In the genomic region with DNA sequence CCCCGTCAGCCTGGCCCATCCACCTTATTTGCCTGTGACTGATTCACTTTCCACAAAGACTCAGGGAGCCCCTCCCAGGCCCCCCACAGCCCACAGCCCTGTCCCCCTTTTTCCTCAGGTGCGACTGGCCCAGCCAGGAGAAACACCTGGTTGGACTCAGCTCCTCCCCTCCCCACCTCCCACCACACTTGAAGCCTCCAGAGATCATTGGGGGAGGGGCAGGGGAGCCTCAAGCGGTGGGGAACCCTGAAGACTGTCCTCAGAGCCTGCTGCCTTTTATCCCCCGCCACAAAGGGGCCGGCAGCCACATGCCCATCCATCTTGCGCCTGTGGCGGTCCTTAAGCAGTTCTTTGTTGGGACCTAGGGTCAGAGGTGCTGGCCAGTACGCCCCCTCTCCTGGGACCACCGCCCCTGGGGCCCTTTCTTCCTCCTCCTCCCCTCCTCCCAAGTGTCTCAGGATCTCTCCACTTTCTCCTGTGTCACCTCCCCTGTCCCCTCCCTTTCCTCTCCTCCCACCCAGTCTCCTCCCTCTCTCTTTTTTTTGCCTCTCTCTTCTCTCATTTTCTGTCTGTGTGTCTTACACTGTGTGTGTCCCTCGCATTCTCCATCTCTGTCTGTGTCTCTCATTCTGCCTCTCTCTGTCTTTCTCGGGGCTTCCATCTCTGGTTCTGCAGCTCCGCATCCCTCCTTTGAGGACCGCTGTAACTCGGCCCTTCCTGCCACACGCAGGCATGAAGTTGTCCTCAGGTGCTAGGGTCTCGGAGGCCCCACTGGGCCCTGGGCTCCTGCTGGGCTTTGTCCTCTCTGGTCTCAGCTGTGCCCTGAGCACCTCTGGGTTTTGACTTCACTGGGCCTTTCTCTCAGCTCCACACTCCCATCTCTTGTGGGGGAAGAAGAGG, we compare ENCODE assay signal across 8 cellular contexts.
DNase-seq lines count a peak whose midpoint lies in the region; ATAC-seq and TF ChIP-seq lines count a peak whose summit lies in the region.
"Had no signal": no experiment of that assay in that cellular context is flagged by ENCODE, and none has a peak within 500 bp of the region (broad histone marks: within the 10 kb centered on the region; RNA-seq: fewer than 3 reads in every experiment).

No MANE protein-coding gene starts in this region.

- no peak overlapping the region for H3K9ac ChIP-seq in parathyroid adenoma

- no peak overlapping the region for H3K4me3 Mint-ChIP-seq in effector memory CD8-positive, alpha-beta T cell

- H3K27ac Mint-ChIP-seq in effector memory CD8-positive, alpha-beta T cell = no peak overlapping the region

- no peaks in the 10 kb centered on the region for H3K36me3 Mint-ChIP-seq in effector memory CD8-positive, alpha-beta T cell (ENCODE audit: insufficient read depth)

- CTCF ChIA-PET in HEK293 (lab: Yijun Ruan, JAX) = interaction anchor here (0.7 to 20.7 kb wide), 7 partner anchors 14 to 196 kb away, joined by 4 to 579 read pairs (median 162); a partner anchor contains a TSS

- H3K27me3 ChIP-seq in parathyroid adenoma (ENCODE audit: control insufficient read depth, insufficient read depth, low read length) = no peaks in the 10 kb centered on the region

- H3K9me3 ChIP-seq in HEK293 (ENCODE audit: control insufficient read depth, insufficient read depth, low read depth, low read length) (no peaks in the 10 kb centered on the region), parathyroid adenoma (ENCODE audit: control insufficient read depth, low read length) (no peaks in the 10 kb centered on the region)
- H3K9me3 ChIP-seq: heart right ventricle had no signal

- POLR2A ChIA-PET in HEK293 (lab: Yijun Ruan, JAX) = interaction anchor here (0.6 to 1.6 kb wide), 4 partner anchors 10 to 35 kb away, joined by 3 to 7 read pairs (median 6); a partner anchor contains a TSS

- H3K4me1 ChIP-seq in HEK293 (ENCODE audit: control insufficient read depth, insufficient read depth, low read length) = peaks cover 16% of the 10 kb centered on the region
- H3K4me1 ChIP-seq in parathyroid adenoma = peaks cover 22% of the 10 kb centered on the region

- peak; percentile 9 for ATAC-seq in effector memory CD8-positive, alpha-beta T cell (replicated peaks)
- no peak for ATAC-seq in GM19324 (IDR thresholded peaks at IDR 0.05; ENCODE audit: low FRiP score, unreplicated experiment)

- H3K4me1 Mint-ChIP-seq in effector memory CD8-positive, alpha-beta T cell (ENCODE audit: low read depth in 2 of 2) = peaks cover 19 to 20% of the 10 kb centered on the region in 2 donors

- H3K4me3 ChIP-seq in HEK293 (ENCODE audit: low read depth, low read length) (no peak overlapping the region), parathyroid adenoma (ENCODE audit: low read depth, low read length) (peak overlapping the region; percentile 17)
- H3K4me3 ChIP-seq: heart right ventricle had no signal

- no peaks in the 10 kb centered on the region for H3K79me2 ChIP-seq in parathyroid adenoma

- DNase-seq in NCI-H345 treated with DMSO at 0.1 percent for 48 hours (lab: John Stamatoyannopoulos, UW; ENCODE audit: unreplicated experiment) = peak; percentile 77
- peak in 1 of 3 experiments; percentile 21 for DNase-seq in effector memory CD8-positive, alpha-beta T cell
- no peak for DNase-seq in central memory CD4-positive, alpha-beta T cell
- DNase-seq in NCI-H1694 treated with DMSO at 0.1 percent for 48 hours (lab: John Stamatoyannopoulos, UW) = no peak
- DNase-seq: heart right ventricle had no signal

- peaks cover 0 to 3% of the 10 kb centered on the region in 2 experiments; a peak in 1 of 3 replicates for H3K36me3 ChIP-seq in HEK293 (ENCODE audit: control insufficient read depth in 2 of 2, insufficient read depth in 1 of 2, low read length in 2 of 2)
- no peaks in the 10 kb centered on the region for H3K36me3 ChIP-seq in parathyroid adenoma (ENCODE audit: control insufficient read depth, insufficient read depth, low read length)
- H3K36me3 ChIP-seq: heart right ventricle had no signal

- H3K27me3 Mint-ChIP-seq in effector memory CD8-positive, alpha-beta T cell = peaks cover 75 to 91% of the 10 kb centered on the region in 2 donors

- peak overlapping the region; percentile 50 for H3K4me2 ChIP-seq in parathyroid adenoma (ENCODE audit: low read length)

- no peaks in the 10 kb centered on the region for H3K9me3 Mint-ChIP-seq in effector memory CD8-positive, alpha-beta T cell

- no peak overlapping the region for H3K27ac ChIP-seq in HEK293 (ENCODE audit: extremely low read depth, low read depth, low read length)
- peak overlapping the region; percentile 85 for H3K27ac ChIP-seq in parathyroid adenoma
- H3K27ac ChIP-seq: heart right ventricle had no signal

- H2AFZ ChIP-seq in parathyroid adenoma = peak overlapping the region; percentile 61

- TF ChIP-seq CTCF in HEK293 (tag by site-specific recombination; IDR thresholded peaks at IDR 0.05) (no peak), parathyroid adenoma (IDR thresholded peaks at IDR 0.05) (no peak)

TF ChIP-seq in HEK293, 187 proteins besides CTCF, POLR2A, EP300 and RAD21 (continues in another document):
- TF ChIP-seq ZNF610 (tag by site-specific recombination; IDR thresholded peaks at IDR 0.05; ENCODE audit: borderline replicate concordance) = no peak
- TF ChIP-seq GFI1B (tag by site-specific recombination; IDR thresholded peaks at IDR 0.05) = no peak
- no peak for TF ChIP-seq ZNF664 (tag by site-specific recombination; IDR thresholded peaks at IDR 0.05)
- no peak for TF ChIP-seq ZNF707 (tag by site-specific recombination; IDR thresholded peaks at IDR 0.05)
- no peak for TF ChIP-seq ZNF670 (tag by site-specific recombination; IDR thresholded peaks at IDR 0.05; ENCODE audit: low read depth)
- TF ChIP-seq ZNF501 (tag by site-specific recombination; IDR thresholded peaks at IDR 0.05) = no peak
- TF ChIP-seq BCL11A (tag by site-specific recombination; IDR thresholded peaks at IDR 0.05; ENCODE audit: low read depth) = no peak
- TF ChIP-seq YY1 (tag by site-specific recombination; IDR thresholded peaks at IDR 0.05) = no peak
- no peak for TF ChIP-seq ZNF239 (tag by site-specific recombination; IDR thresholded peaks at IDR 0.05)
- no peak for TF ChIP-seq SALL2 (tag by site-specific recombination; IDR thresholded peaks at IDR 0.05; ENCODE audit: borderline replicate concordance)
- no peak for TF ChIP-seq SETDB1 (IDR thresholded peaks at IDR 0.05; ENCODE audit: insufficient read length, low read length)
- TF ChIP-seq ZBTB20 (tag by site-specific recombination; IDR thresholded peaks at IDR 0.05) = no peak
- TF ChIP-seq, protein P1, sequence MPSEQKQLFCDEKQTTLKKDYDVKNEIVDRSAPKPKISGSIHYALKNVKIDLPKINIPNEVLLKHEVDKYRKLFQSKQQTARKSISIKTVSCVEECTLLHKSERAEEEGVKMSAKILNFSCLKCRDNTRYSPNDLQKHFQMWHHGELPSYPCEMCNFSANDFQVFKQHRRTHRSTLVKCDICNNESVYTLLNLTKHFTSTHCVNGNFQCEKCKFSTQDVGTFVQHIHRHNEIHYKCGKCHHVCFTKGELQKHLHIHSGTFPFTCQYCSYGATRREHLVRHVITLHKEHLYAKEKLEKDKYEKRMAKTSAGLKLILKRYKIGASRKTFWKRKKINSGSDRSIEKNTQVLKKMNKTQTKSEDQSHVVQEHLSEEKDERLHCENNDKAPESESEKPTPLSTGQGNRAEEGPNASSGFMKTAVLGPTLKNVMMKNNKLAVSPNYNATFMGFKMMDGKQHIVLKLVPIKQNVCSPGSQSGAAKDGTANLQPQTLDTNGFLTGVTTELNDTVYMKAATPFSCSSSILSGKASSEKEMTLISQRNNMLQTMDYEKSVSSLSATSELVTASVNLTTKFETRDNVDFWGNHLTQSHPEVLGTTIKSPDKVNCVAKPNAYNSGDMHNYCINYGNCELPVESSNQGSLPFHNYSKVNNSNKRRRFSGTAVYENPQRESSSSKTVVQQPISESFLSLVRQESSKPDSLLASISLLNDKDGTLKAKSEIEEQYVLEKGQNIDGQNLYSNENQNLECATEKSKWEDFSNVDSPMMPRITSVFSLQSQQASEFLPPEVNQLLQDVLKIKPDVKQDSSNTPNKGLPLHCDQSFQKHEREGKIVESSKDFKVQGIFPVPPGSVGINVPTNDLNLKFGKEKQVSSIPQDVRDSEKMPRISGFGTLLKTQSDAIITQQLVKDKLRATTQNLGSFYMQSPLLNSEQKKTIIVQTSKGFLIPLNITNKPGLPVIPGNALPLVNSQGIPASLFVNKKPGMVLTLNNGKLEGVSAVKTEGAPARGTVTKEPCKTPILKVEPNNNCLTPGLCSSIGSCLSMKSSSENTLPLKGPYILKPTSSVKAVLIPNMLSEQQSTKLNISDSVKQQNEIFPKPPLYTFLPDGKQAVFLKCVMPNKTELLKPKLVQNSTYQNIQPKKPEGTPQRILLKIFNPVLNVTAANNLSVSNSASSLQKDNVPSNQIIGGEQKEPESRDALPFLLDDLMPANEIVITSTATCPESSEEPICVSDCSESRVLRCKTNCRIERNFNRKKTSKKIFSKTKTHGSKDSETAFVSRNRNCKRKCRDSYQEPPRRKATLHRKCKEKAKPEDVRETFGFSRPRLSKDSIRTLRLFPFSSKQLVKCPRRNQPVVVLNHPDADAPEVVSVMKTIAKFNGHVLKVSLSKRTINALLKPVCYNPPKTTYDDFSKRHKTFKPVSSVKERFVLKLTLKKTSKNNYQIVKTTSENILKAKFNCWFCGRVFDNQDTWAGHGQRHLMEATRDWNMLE (tag by site-specific recombination; conservative IDR thresholded peaks at IDR 0.05; ENCODE audit: low read depth) = no peak
- TF ChIP-seq ZNF777 (tag by site-specific recombination; IDR thresholded peaks at IDR 0.05; ENCODE audit: borderline replicate concordance) = no peak
- TF ChIP-seq YY2 (tag by site-specific recombination; IDR thresholded peaks at IDR 0.05) = no peak
- TF ChIP-seq ZNF558 (tag by site-specific recombination; IDR thresholded peaks at IDR 0.05) = no peak
- 0 out of 2 replicates have a peak, but pooled peaks have one; percentile 22 for TF ChIP-seq ZNF629 (tag by site-specific recombination; IDR thresholded peaks at IDR 0.05)
- TF ChIP-seq, protein P2, sequence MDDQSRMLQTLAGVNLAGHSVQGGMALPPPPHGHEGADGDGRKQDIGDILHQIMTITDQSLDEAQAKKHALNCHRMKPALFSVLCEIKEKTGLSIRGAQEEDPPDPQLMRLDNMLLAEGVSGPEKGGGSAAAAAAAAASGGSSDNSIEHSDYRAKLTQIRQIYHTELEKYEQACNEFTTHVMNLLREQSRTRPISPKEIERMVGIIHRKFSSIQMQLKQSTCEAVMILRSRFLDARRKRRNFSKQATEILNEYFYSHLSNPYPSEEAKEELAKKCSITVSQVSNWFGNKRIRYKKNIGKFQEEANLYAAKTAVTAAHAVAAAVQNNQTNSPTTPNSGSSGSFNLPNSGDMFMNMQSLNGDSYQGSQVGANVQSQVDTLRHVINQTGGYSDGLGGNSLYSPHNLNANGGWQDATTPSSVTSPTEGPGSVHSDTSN (CRISPR knock-in tag; IDR thresholded peaks at IDR 0.05) = no peak
- peak; percentile 35; the same call in 1 of the 2 replicates for TF ChIP-seq ZBTB8A (tag by site-specific recombination; IDR thresholded peaks at IDR 0.05)
- TF ChIP-seq ZNF660 (tag by site-specific recombination; IDR thresholded peaks at IDR 0.05) = no peak
